In genomic region chr10:110910138-110910537, GRCh38 we compare ENCODE assay signal across 25 cellular contexts. TPM values are rescaled to one million over a fixed set of nuclear protein-coding genes. Genes with fewer than 3 reads are reported as not detected.
A peak's percentile ranks its signal among the peaks of the same experiment; 100 is the strongest.
DNase-seq lines count a peak whose midpoint lies in the region; ATAC-seq, FAIRE-seq and TF ChIP-seq lines count a peak whose summit lies in the region.
"Had no signal": no experiment of that assay in that cellular context is flagged by ENCODE, and none has a peak within 500 bp of the region (broad histone marks: within the 10 kb centered on the region; RNA-seq: fewer than 3 reads in every experiment).

No MANE protein-coding gene starts in this region.

- TF ChIP-seq CTCF in CD4-positive, alpha-beta T cell (IDR thresholded peaks at IDR 0.05): no peak
- no peak for TF ChIP-seq CTCF in CD8-positive, alpha-beta T cell (IDR thresholded peaks at IDR 0.05)
- TF ChIP-seq CTCF in astrocyte (IDR thresholded peaks at IDR 0.05; ENCODE audit: insufficient read depth, low read depth, low read length): no peak

- no peak for DNase-seq in CD4-positive, alpha-beta T cell
- no peak for DNase-seq in CD8-positive, alpha-beta T cell
- DNase-seq in astrocyte (ENCODE audit: low read depth) (no peak), SKM-1 treated with dmso at 0.1 percent for 144 hours (lab: John Stamatoyannopoulos, UW; ENCODE audit: unreplicated experiment) (no peak)
- no peak for DNase-seq in naive thymus-derived CD4-positive, alpha-beta T cell
- DNase-seq: BE2C; Caco-2; DMS 273 treated with DMSO at 0.1 percent for 48 hours; DMS79 treated with DMSO at 0.1 percent for 48 hours; NCI-H1092 treated with DMSO at 0.1 percent for 48 hours; NCI-H1436 treated with DMSO at 0.1 percent for 48 hours; NCI-H1930; NCI-H2227 treated with DMSO at 0.1 percent for 48 hours; NCI-H510A treated with DMSO at 0.1 percent for 48 hours; NCI-H748 treated with DMSO at 0.1 percent for 48 hours; NK-92 treated with Interleukin-12 subunit alpha and Interleukin-12 subunit beta, amount 100 ng/mL, for 24 hours; SIG-M5 had no signal

- no peaks in the 10 kb centered on the region for H3K36me3 ChIP-seq in CD8-positive, alpha-beta T cell (ENCODE audit: insufficient read depth, low read length)
- no peaks in the 10 kb centered on the region for H3K36me3 ChIP-seq in astrocyte (ENCODE audit: insufficient read depth, low read length)
- peaks cover 0 to 12% (median 6%) of the 10 kb centered on the region in 3 experiments for H3K36me3 ChIP-seq in naive thymus-derived CD4-positive, alpha-beta T cell (ENCODE audit: control insufficient read depth in 2 of 3, insufficient read depth in 3 of 3, low read length in 3 of 3)
- H3K36me3 ChIP-seq: BE2C had no signal

- intact Hi-C loops in CD4-positive, alpha-beta T cell (cut with DNase I, micrococcal nuclease): loop anchor here in 1 of 2 experiments (10.0 kb wide), 3 partner anchors 605 to 1535 kb away; partner anchors contain the start of genes SMNDC1, VTI1A and ZDHHC6
- intact Hi-C loops in CD8-positive, alpha-beta T cell (cut with DNase I, micrococcal nuclease): loop anchor here (10.0 kb wide), 2 partner anchors 685 to 985 kb away; partner anchors contain the start of gene XPNPEP1 (in 1 of the 2)
- intact Hi-C loops in naive thymus-derived CD4-positive, alpha-beta T cell (cut with micrococcal nuclease): no loop called here

- no peaks in the 10 kb centered on the region for H4K20me1 ChIP-seq in astrocyte (ENCODE audit: insufficient read depth, low read length)

- no peaks in the 10 kb centered on the region for H3K4me1 ChIP-seq in CD8-positive, alpha-beta T cell (ENCODE audit: insufficient read depth, low read length)
- peaks cover 8% of the 10 kb centered on the region for H3K4me1 ChIP-seq in astrocyte (ENCODE audit: insufficient read depth, low read length)
- H3K4me1 ChIP-seq in naive thymus-derived CD4-positive, alpha-beta T cell (ENCODE audit: control insufficient read depth in 2 of 2, insufficient read depth in 2 of 2, low read length in 2 of 2): no peaks in the 10 kb centered on the region
- H3K4me1 ChIP-seq: BE2C, Caco-2 had no signal

- no peaks in the 10 kb centered on the region for H3K9me3 ChIP-seq in CD4-positive, alpha-beta T cell (ENCODE audit: control insufficient read depth, low read length)
- H3K9me3 ChIP-seq in CD8-positive, alpha-beta T cell (ENCODE audit: low read length): no peaks in the 10 kb centered on the region
- H3K9me3 ChIP-seq in astrocyte (ENCODE audit: insufficient read depth, low read depth, low read length): no peaks in the 10 kb centered on the region
- H3K9me3 ChIP-seq in naive thymus-derived CD4-positive, alpha-beta T cell (ENCODE audit: control insufficient read depth in 2 of 3, low read length in 3 of 3): no peaks in the 10 kb centered on the region
- H3K9me3 ChIP-seq: BE2C, Caco-2, HAP-1 had no signal

- H3K4me3 Mint-ChIP-seq in CD4-positive, alpha-beta T cell: no peak overlapping the region
- H3K4me3 Mint-ChIP-seq in CD8-positive, alpha-beta T cell: no peak overlapping the region
- no peak overlapping the region for H3K4me3 Mint-ChIP-seq in astrocyte (ENCODE audit: unreplicated experiment)
- no peak overlapping the region for H3K4me3 Mint-ChIP-seq in naive thymus-derived CD4-positive, alpha-beta T cell
- H3K4me3 Mint-ChIP-seq: GM23338 had no signal

- no peak overlapping the region for H3K9ac ChIP-seq in astrocyte (ENCODE audit: low read length)
- H3K9ac ChIP-seq: KMS-11 had no signal

- no peak overlapping the region for H3K4me2 ChIP-seq in astrocyte (ENCODE audit: low read length)
- H3K4me2 ChIP-seq: GM23338, KMS-11 had no signal

- peaks cover 40% of the 10 kb centered on the region for H3K36me3 Mint-ChIP-seq in CD4-positive, alpha-beta T cell (ENCODE audit: low read depth)
- H3K36me3 Mint-ChIP-seq in CD8-positive, alpha-beta T cell: peaks cover 34% of the 10 kb centered on the region
- no peaks in the 10 kb centered on the region for H3K36me3 Mint-ChIP-seq in astrocyte (ENCODE audit: low read depth, unreplicated experiment)
- peaks cover 3 to 19% (median 8%) of the 10 kb centered on the region in 5 donors for H3K36me3 Mint-ChIP-seq in naive thymus-derived CD4-positive, alpha-beta T cell

- H2AFZ ChIP-seq in astrocyte (ENCODE audit: low read depth, low read length): no peak overlapping the region
- H2AFZ ChIP-seq: GM23338 had no signal

- H3K27ac ChIP-seq in CD4-positive, alpha-beta T cell (ENCODE audit: low read depth, low read length): no peak overlapping the region
- no peak overlapping the region for H3K27ac ChIP-seq in CD8-positive, alpha-beta T cell (ENCODE audit: low read depth, low read length)
- no peak overlapping the region for H3K27ac ChIP-seq in astrocyte (ENCODE audit: low read depth, low read length)
- H3K27ac ChIP-seq in naive thymus-derived CD4-positive, alpha-beta T cell (ENCODE audit: low read depth, low read length): no peak overlapping the region
- H3K27ac ChIP-seq: HL-60, KMS-11 had no signal

- FAIRE-seq in astrocyte (lab: Jason Lieb, UNC): peak; percentile 32
- FAIRE-seq: HepG2 had no signal

- H3K4me1 Mint-ChIP-seq in CD4-positive, alpha-beta T cell (ENCODE audit: low read depth): peaks cover 18% of the 10 kb centered on the region
- H3K4me1 Mint-ChIP-seq in CD8-positive, alpha-beta T cell (ENCODE audit: low read depth): peaks cover 32% of the 10 kb centered on the region
- H3K4me1 Mint-ChIP-seq in astrocyte (ENCODE audit: low read depth, unreplicated experiment): peaks cover 7% of the 10 kb centered on the region
- H3K4me1 Mint-ChIP-seq in naive thymus-derived CD4-positive, alpha-beta T cell: peaks cover 0 to 40% (median 31%) of the 10 kb centered on the region in 7 donors

- H3K9me3 Mint-ChIP-seq in CD4-positive, alpha-beta T cell: no peaks in the 10 kb centered on the region
- H3K9me3 Mint-ChIP-seq in CD8-positive, alpha-beta T cell: no peaks in the 10 kb centered on the region
- H3K9me3 Mint-ChIP-seq in astrocyte (ENCODE audit: unreplicated experiment): no peaks in the 10 kb centered on the region
- peaks cover 0 to 1% (median 0%) of the 10 kb centered on the region in 11 donors for H3K9me3 Mint-ChIP-seq in naive thymus-derived CD4-positive, alpha-beta T cell
- H3K9me3 Mint-ChIP-seq: GM23338 had no signal

- POLR2A ChIA-PET in CD4-positive, alpha-beta T cell (lab: Charles Lee): interaction anchor here (0.7 to 2.7 kb wide), 5 partner anchors 9 to 186 kb away, joined by 3 to 18 read pairs (median 6); partner anchors contain the start of genes BBIP1 and SHOC2
- POLR2A ChIA-PET in CD8-positive, alpha-beta T cell (lab: Charles Lee): interaction anchor here (0.7 to 2.1 kb wide), 4 partner anchors 9 to 85 kb away, joined by 3 to 16 read pairs (median 3); partner anchors contain the start of genes BBIP1 and SHOC2
- POLR2A ChIA-PET in naive thymus-derived CD4-positive, alpha-beta T cell (lab: Charles Lee): interaction anchor here (0.9 to 5.2 kb wide), 5 partner anchors 9 to 52 kb away, joined by 3 to 23 read pairs (median 4); partner anchors contain the start of genes BBIP1 and SHOC2

- CTCF ChIA-PET in CD4-positive, alpha-beta T cell (lab: Charles Lee): interaction anchor here (0.8 to 2.0 kb wide), 5 partner anchors 12 to 37 kb away, joined by 3 to 5 read pairs (median 3); no protein-coding TSS in a partner anchor
- CTCF ChIA-PET in CD8-positive, alpha-beta T cell (lab: Charles Lee): interaction anchor here (0.7 to 1.4 kb wide), 3 partner anchors 13 to 167 kb away, joined by 3 to 4 read pairs (median 3); no protein-coding TSS in a partner anchor
- CTCF ChIA-PET in naive thymus-derived CD4-positive, alpha-beta T cell (lab: Charles Lee): interaction anchor here (0.8 to 1.7 kb wide), 2 partner anchors 13 to 19 kb away, joined by 4 read pairs; no protein-coding TSS in a partner anchor

- peak overlapping the region; percentile 6 for H3K27ac Mint-ChIP-seq in CD4-positive, alpha-beta T cell
- H3K27ac Mint-ChIP-seq in CD8-positive, alpha-beta T cell: peak overlapping the region; percentile 5
- no peak overlapping the region for H3K27ac Mint-ChIP-seq in astrocyte (ENCODE audit: unreplicated experiment)
- H3K27ac Mint-ChIP-seq in naive thymus-derived CD4-positive, alpha-beta T cell: peak overlapping the region in 5 of 9 donors; percentile 4 to 59 (median 10)
- H3K27ac Mint-ChIP-seq: GM23338 had no signal

- ATAC-seq in CD4-positive, alpha-beta T cell (ENCODE audit: poor library complexity): no peak
- ATAC-seq in CD8-positive, alpha-beta T cell: no peak
- no peak for ATAC-seq in naive thymus-derived CD4-positive, alpha-beta T cell
- ATAC-seq in GM21360 (IDR thresholded peaks at IDR 0.05; ENCODE audit: unreplicated experiment) (no peak), GM18520 (IDR thresholded peaks at IDR 0.05; ENCODE audit: unreplicated experiment) (no peak)
- ATAC-seq: GM23338, HepG2, Panc1 had no signal

- H3K79me2 ChIP-seq in astrocyte (ENCODE audit: insufficient read depth, low read length): no peaks in the 10 kb centered on the region

- H3K4me3 ChIP-seq in CD8-positive, alpha-beta T cell (ENCODE audit: low read depth, low read length): no peak overlapping the region
- no peak overlapping the region for H3K4me3 ChIP-seq in astrocyte (ENCODE audit: insufficient read depth, low read depth, low read length)
- H3K4me3 ChIP-seq in naive thymus-derived CD4-positive, alpha-beta T cell (ENCODE audit: low read length): no peak overlapping the region
- H3K4me3 ChIP-seq: GM23338, HAP-1 had no signal

- no peaks in the 10 kb centered on the region for H3K27me3 ChIP-seq in CD4-positive, alpha-beta T cell (ENCODE audit: control insufficient read depth, insufficient read depth, low read length)
- H3K27me3 ChIP-seq in CD8-positive, alpha-beta T cell (ENCODE audit: insufficient read depth, low read length): no peaks in the 10 kb centered on the region
- no peaks in the 10 kb centered on the region for H3K27me3 ChIP-seq in astrocyte (ENCODE audit: insufficient read depth, low read length)
- no peaks in the 10 kb centered on the region for H3K27me3 ChIP-seq in naive thymus-derived CD4-positive, alpha-beta T cell (ENCODE audit: control insufficient read depth in 2 of 2, insufficient read depth in 2 of 2, low read length in 2 of 2)
- H3K27me3 ChIP-seq: BE2C had no signal

- no peaks in the 10 kb centered on the region for H3K27me3 Mint-ChIP-seq in CD4-positive, alpha-beta T cell
- no peaks in the 10 kb centered on the region for H3K27me3 Mint-ChIP-seq in CD8-positive, alpha-beta T cell (ENCODE audit: low read depth)
- no peaks in the 10 kb centered on the region for H3K27me3 Mint-ChIP-seq in astrocyte (ENCODE audit: low read depth, unreplicated experiment)
- no peaks in the 10 kb centered on the region for H3K27me3 Mint-ChIP-seq in naive thymus-derived CD4-positive, alpha-beta T cell

RNA-seq across cellular contexts. Expression of gene BBIP1, which starts 8.8 kb away (rescaled TPM):
- 10 to 100 TPM; 17.1 to 21.9 TPM for total RNA-seq in CD4-positive, alpha-beta T cell
- total RNA-seq in CD8-positive, alpha-beta T cell: 10 to 100 TPM in 1 of 2 experiments, 1 to 10 TPM in 1; 9.5 to 11.1 TPM
- total RNA-seq in astrocyte: 24.1 and 26.3 TPM in 2 replicates
- total RNA-seq in naive thymus-derived CD4-positive, alpha-beta T cell: 10 to 100 TPM; 22.2 to 64.2 (median 44.6) TPM
- polyA plus RNA-seq in naive thymus-derived CD4-positive, alpha-beta T cell: 10 to 100 TPM; 31.5 to 32.5 TPM

RNA-seq across cellular contexts. Expression of gene SHOC2, which starts 9.3 kb away (rescaled TPM):
- 10 to 100 TPM; 65.9 to 66.9 TPM for total RNA-seq in CD4-positive, alpha-beta T cell
- 10 to 100 TPM; 74.6 to 77.3 TPM for total RNA-seq in CD8-positive, alpha-beta T cell
- total RNA-seq in astrocyte: 80.7 and 82.0 TPM in 2 replicates
- 10 to 100 TPM; 48.2 to 71.7 (median 60.6) TPM for total RNA-seq in naive thymus-derived CD4-positive, alpha-beta T cell
- 10 to 100 TPM; 51.6 to 60.2 TPM for polyA plus RNA-seq in naive thymus-derived CD4-positive, alpha-beta T cell

RNA-seq across cellular contexts. Expression of gene PDCD4, which starts 38.4 kb away (rescaled TPM):
- 100 to 1,000 TPM; 352 to 358 TPM for total RNA-seq in CD4-positive, alpha-beta T cell
- total RNA-seq in CD8-positive, alpha-beta T cell: 100 to 1,000 TPM; 672 to 688 TPM
- 79.9 and 84.2 TPM in 2 replicates for total RNA-seq in astrocyte
- 100 to 1,000 TPM in 4 of 5 experiments, 10 to 100 TPM in 1; 93.7 to 283 (median 223) TPM for total RNA-seq in naive thymus-derived CD4-positive, alpha-beta T cell
- 100 to 1,000 TPM; 253 to 295 TPM for polyA plus RNA-seq in naive thymus-derived CD4-positive, alpha-beta T cell

Comparison
In these comparisons a context has a peak if more than half of its experiments do, and no peak if none do; other contexts are left out.
1. intact Hi-C loops: an anchor here in CD8-positive, alpha-beta T cell (10.0 kb wide); none called in naive thymus-derived CD4-positive, alpha-beta T cell.